In genomic region chr5:62017092-62017491, GRCh38 we compare ENCODE assay signal across 23 cellular contexts.
DNase-seq lines count a peak whose midpoint lies in the region; ATAC-seq and TF ChIP-seq lines count a peak whose summit lies in the region.
"Had no signal": no experiment of that assay in that cellular context is flagged by ENCODE, and none has a peak within 500 bp of the region (broad histone marks: within the 10 kb centered on the region; RNA-seq: fewer than 3 reads in every experiment).

No MANE protein-coding gene starts in this region.

- H3K27me3 Mint-ChIP-seq in CD14-positive monocyte (ENCODE audit: low read depth in 3 of 3), result peaks cover 0 to 5% (median 5%) of the 10 kb centered on the region in 3 donors
- H3K27me3 Mint-ChIP-seq: IgD-negative memory B cell had no signal

- H3K36me3 Mint-ChIP-seq in CD14-positive monocyte, result no peaks in the 10 kb centered on the region
- H3K36me3 Mint-ChIP-seq: CD4-positive, alpha-beta memory T cell; IgD-negative memory B cell had no signal

- no peaks in the 10 kb centered on the region for H3K36me3 ChIP-seq in SK-N-SH (replicated peaks in 1 of 2; ENCODE audit: control insufficient read depth in 1 of 2, insufficient read depth in 2 of 2, low read length in 1 of 2)
- H3K36me3 ChIP-seq: HAP-1 had no signal

- TF ChIP-seq EP300 in SK-N-SH (IDR thresholded peaks at IDR 0.05; ENCODE audit: borderline replicate concordance in 1 of 2, low read depth in 1 of 2, low read length in 1 of 2), result no peak

- H3K27ac Mint-ChIP-seq in CD14-positive monocyte, result no peak overlapping the region
- H3K27ac Mint-ChIP-seq: CD4-positive, alpha-beta memory T cell; IgD-negative memory B cell had no signal

- H3K27me3 ChIP-seq in SK-N-SH (ENCODE audit: insufficient read depth), result no peaks in the 10 kb centered on the region

- no peak overlapping the region for H3K9ac ChIP-seq in SK-N-SH

- H2AFZ ChIP-seq in SK-N-SH (ENCODE audit: low read depth), result no peak overlapping the region

- TF ChIP-seq CTCF in SK-N-SH (IDR thresholded peaks at IDR 0.05) (no peak), CD14-positive monocyte (IDR thresholded peaks at IDR 0.05) (no peak)

- H3K9me2 ChIP-seq in SK-N-SH, result no peaks in the 10 kb centered on the region

- H3K4me1 ChIP-seq in SK-N-SH (ENCODE audit: control insufficient read depth in 1 of 2, insufficient read depth in 2 of 2, low read depth in 1 of 2, low read length in 1 of 2), result peaks cover 0 to 2% of the 10 kb centered on the region in 2 experiments; a peak in 1 of 4 replicates
- H3K4me1 ChIP-seq: HAP-1 had no signal

- H3K27ac ChIP-seq in SK-N-SH (ENCODE audit: low read depth in 2 of 2, low read length in 1 of 2), result no peak overlapping the region
- H3K27ac ChIP-seq: 22Rv1 had no signal

- H4K20me1 ChIP-seq in SK-N-SH (ENCODE audit: insufficient read depth), result no peaks in the 10 kb centered on the region

- no peaks in the 10 kb centered on the region for H3K79me2 ChIP-seq in SK-N-SH (ENCODE audit: insufficient read depth)

- no peak overlapping the region for H3K4me3 ChIP-seq in SK-N-SH (ENCODE audit: low read depth in 2 of 2, low read length in 1 of 2)
- H3K4me3 ChIP-seq: HAP-1 had no signal

- no peaks in the 10 kb centered on the region for H3F3A ChIP-seq in SK-N-SH (replicated peaks; ENCODE audit: insufficient read depth)

- no peak for DNase-seq in SK-N-SH
- peak; percentile 76 for DNase-seq in dedifferentiated amniotic fluid mesenchymal stem cell (ENCODE audit: extremely low spot score)
- peak; percentile 20 for DNase-seq in iris pigment epithelial cell (ENCODE audit: low read depth)
- DNase-seq in RPMI8226, result no peak
- no peak for DNase-seq in NCI-H2171 (lab: John Stamatoyannopoulos, UW)
- DNase-seq in CD14-positive monocyte (ENCODE audit: low spot score), result no peak
- DNase-seq: CD4-positive, alpha-beta memory T cell; DMS153; GDM1; Karpas-422; MM.1S; NCI-H1092; NCI-H146; NCI-H2081 treated with DMSO at 0.1 percent for 48 hours; NCI-H510A; NCI-H82; OCI-M1; SHP77 treated with DMSO at 0.1 percent for 48 hours had no signal

- intact Hi-C loops in CD14-positive monocyte (cut with micrococcal nuclease), result no loop called here

- H3K4me3 Mint-ChIP-seq in CD14-positive monocyte, result no peak overlapping the region
- H3K4me3 Mint-ChIP-seq: CD4-positive, alpha-beta memory T cell; IgD-negative memory B cell had no signal

- no peak for TF ChIP-seq RAD21 in SK-N-SH (IDR thresholded peaks at IDR 0.05; ENCODE audit: low read length)

- H3K4me2 ChIP-seq in SK-N-SH, result no peak overlapping the region

- no peaks in the 10 kb centered on the region for H3K9me3 ChIP-seq in SK-N-SH
- H3K9me3 ChIP-seq: HAP-1 had no signal

- peaks cover 0 to 11% (median 7%) of the 10 kb centered on the region in 7 donors for H3K9me3 Mint-ChIP-seq in CD14-positive monocyte

- 62% methylated on average over 1 of the region's 1 CpG for WGBS in SK-N-SH (ENCODE audit: low lambda C conversion rate)

- CTCF ChIA-PET in SK-N-SH (lab: Yijun Ruan, JAX), result no interaction called here

- POLR2A ChIA-PET in SK-N-SH (lab: Yijun Ruan, JAX), result no interaction called here

- no peaks in the 10 kb centered on the region for H3K4me1 Mint-ChIP-seq in CD14-positive monocyte
- H3K4me1 Mint-ChIP-seq: CD4-positive, alpha-beta memory T cell; IgD-negative memory B cell had no signal

- ATAC-seq in SK-N-SH treated with all-trans-retinoic acid at 6 μM for 48 hours (no peak), GM21576 (IDR thresholded peaks at IDR 0.05; ENCODE audit: unreplicated experiment) (no peak)

TF ChIP-seq in SK-N-SH treated with all-trans-retinoic acid at 6 μM for 48 hours, 23 proteins besides CTCF, POLR2A, EP300 and RAD21 (continues in another document):
- TF ChIP-seq PATZ1 (CRISPR knock-in tag; IDR thresholded peaks at IDR 0.05; ENCODE audit: borderline replicate concordance), result no peak
- no peak for TF ChIP-seq ZNF565 (CRISPR knock-in tag; conservative IDR thresholded peaks at IDR 0.05; ENCODE audit: low read depth)
- TF ChIP-seq ZNF70 (CRISPR knock-in tag; IDR thresholded peaks at IDR 0.05), result no peak
- TF ChIP-seq BACH2 (CRISPR knock-in tag; IDR thresholded peaks at IDR 0.05; ENCODE audit: borderline replicate concordance), result no peak
- TF ChIP-seq CSRNP3 (CRISPR knock-in tag; IDR thresholded peaks at IDR 0.05), result no peak
- TF ChIP-seq ZC3H10 (CRISPR knock-in tag; IDR thresholded peaks at IDR 0.05), result no peak
- TF ChIP-seq ISL1 (CRISPR knock-in tag; IDR thresholded peaks at IDR 0.05), result peak; percentile 65

TF ChIP-seq in SK-N-SH, 30 proteins besides CTCF, POLR2A, EP300 and RAD21:
- TF ChIP-seq FOSL2 (IDR thresholded peaks at IDR 0.05; ENCODE audit: borderline replicate concordance, low read depth), result no peak
- no peak for TF ChIP-seq YY1 (IDR thresholded peaks at IDR 0.05; ENCODE audit: low read depth)
- TF ChIP-seq GATA2 (CRISPR knock-in tag; IDR thresholded peaks at IDR 0.05), result no peak
- no peak for TF ChIP-seq RXRA (IDR thresholded peaks at IDR 0.05; ENCODE audit: borderline replicate concordance, low read depth)
- TF ChIP-seq FOXM1 (IDR thresholded peaks at IDR 0.05; ENCODE audit: low read depth), result no peak
- TF ChIP-seq RCOR1 (IDR thresholded peaks at IDR 0.05; ENCODE audit: low read length), result no peak
- TF ChIP-seq ZBTB33 (IDR thresholded peaks at IDR 0.05; ENCODE audit: borderline replicate concordance, low read depth), result no peak
- no peak for TF ChIP-seq GABPA (IDR thresholded peaks at IDR 0.05; ENCODE audit: low read depth)
- no peak for TF ChIP-seq PBX3 (IDR thresholded peaks at IDR 0.05)
- no peak for TF ChIP-seq FOXJ3 (CRISPR knock-in tag; IDR thresholded peaks at IDR 0.05)
- TF ChIP-seq RFX5 (IDR thresholded peaks at IDR 0.05; ENCODE audit: low read length), result no peak
- TF ChIP-seq NRF1 (IDR thresholded peaks at IDR 0.05; ENCODE audit: low read depth, low read length), result no peak
- no peak for TF ChIP-seq MXI1 (IDR thresholded peaks at IDR 0.05; ENCODE audit: low read depth, low read length)
- TF ChIP-seq POLR2AphosphoS5 (IDR thresholded peaks at IDR 0.05; ENCODE audit: low read depth, low read length), result no peak
- no peak for TF ChIP-seq TCF12 (IDR thresholded peaks at IDR 0.05)
- no peak for TF ChIP-seq CHD2 (IDR thresholded peaks at IDR 0.05; ENCODE audit: low read length, partially characterized antibody)
- no peak for TF ChIP-seq USF1 (IDR thresholded peaks at IDR 0.05; ENCODE audit: borderline replicate concordance, low read depth)
- no peak for TF ChIP-seq USF2 (IDR thresholded peaks at IDR 0.05; ENCODE audit: borderline replicate concordance, low read depth, low read length)
- no peak for TF ChIP-seq MEF2A (IDR thresholded peaks at IDR 0.05; ENCODE audit: borderline replicate concordance, low read depth)

Comparison
In these comparisons a context has a peak if more than half of its experiments do, and no peak if none do; other contexts are left out.
1. DNase-seq: peak in dedifferentiated amniotic fluid mesenchymal stem cell (single experiment) and iris pigment epithelial cell (single experiment); none in SK-N-SH (single experiment), RPMI8226 (single experiment), NCI-H2171 (single experiment) and CD14-positive monocyte (single experiment).